In genomic region chr3:71210257-71211002, GRCh38 we compare ENCODE assay signal across 9 cellular contexts.
DNase-seq lines count a peak whose midpoint lies in the region; ATAC-seq and TF ChIP-seq lines count a peak whose summit lies in the region.
"Had no signal": no experiment of that assay in that cellular context is flagged by ENCODE, and none has a peak within 500 bp of the region (broad histone marks: within the 10 kb centered on the region; RNA-seq: fewer than 3 reads in every experiment).

No MANE protein-coding gene starts in this region.

- no TSS peak for BruUV-seq in Caco-2 (replicated peaks; lab: Mats Ljungman, UMichigan)

- no peak overlapping the region for H3K14ac ChIP-seq in neuronal stem cell (ENCODE audit: low read length)

- H3K18ac ChIP-seq in neuronal stem cell (ENCODE audit: low read length), result no peak overlapping the region

- H3K4me1 ChIP-seq in Caco-2 (peaks cover 50% of the 10 kb centered on the region), cardiac muscle cell (ENCODE audit: low read depth) (peaks cover 44% of the 10 kb centered on the region), neuronal stem cell (ENCODE audit: control insufficient read depth in 2 of 2, insufficient read depth in 1 of 2, low read depth in 1 of 2, low read length in 2 of 2) (peaks cover 9 to 20% of the 10 kb centered on the region in 2 donors)

- peaks cover 14% of the 10 kb centered on the region for H3K36me3 Mint-ChIP-seq in Caco-2 (ENCODE audit: insufficient read depth, unreplicated experiment)

- DNase-seq in Caco-2 (peak in 1 of 2 experiments; percentile 56), SKM-1 treated with dmso at 0.1 percent for 144 hours (lab: John Stamatoyannopoulos, UW; ENCODE audit: unreplicated experiment) (peak; percentile 92), cardiac muscle cell (ENCODE audit: low read depth in 1 of 2, low spot score in 1 of 2) (peak; percentile 79 to 87), renal cortical epithelial cell (ENCODE audit: low read depth) (peak; percentile 73), NCI-H510A (lab: John Stamatoyannopoulos, UW) (no peak), ureter (ENCODE audit: low spot score) (no peak), neuronal stem cell (ENCODE audit: low spot score) (no peak)
- DNase-seq: hippocampal formation had no signal

- H3K36me3 ChIP-seq in Caco-2 (ENCODE audit: control insufficient read depth, insufficient read depth, low read length), result no peaks in the 10 kb centered on the region; the same call in 1 of the 2 replicates
- H3K36me3 ChIP-seq in cardiac muscle cell, result no peaks in the 10 kb centered on the region
- H3K36me3 ChIP-seq in neuronal stem cell (replicated peaks in 1 of 2; ENCODE audit: control insufficient read depth in 2 of 2, insufficient read depth in 2 of 2, low read length in 2 of 2), result no peaks in the 10 kb centered on the region

- H2AK5ac ChIP-seq in neuronal stem cell (ENCODE audit: low read depth, low read length), result no peak overlapping the region

- H3K4ac ChIP-seq in neuronal stem cell (ENCODE audit: low read length), result no peak overlapping the region

- no peak overlapping the region for H3K23ac ChIP-seq in neuronal stem cell (ENCODE audit: low read depth, low read length, poor library complexity)

- TF ChIP-seq CTCF in Caco-2 (IDR thresholded peaks at IDR 0.05; ENCODE audit: insufficient read depth in 1 of 2, low read depth in 1 of 2, low read length in 1 of 2, severe bottlenecking in 1 of 2, unreplicated experiment in 1 of 2), result peak in 1 of 2 experiments; percentile 15
- peak; percentile 27 for TF ChIP-seq CTCF in cardiac muscle cell (IDR thresholded peaks at IDR 0.05; ENCODE audit: low read depth, low read length)

- ATAC-seq in GM18870 (IDR thresholded peaks at IDR 0.05; ENCODE audit: unreplicated experiment), result no peak

- H3K4me3 ChIP-seq in Caco-2 (ENCODE audit: low read depth, low read length) (no peak overlapping the region), cardiac muscle cell (no peak overlapping the region), neuronal stem cell (ENCODE audit: low read length in 2 of 2) (no peak overlapping the region)

- H3K9me3 Mint-ChIP-seq in Caco-2 (ENCODE audit: unreplicated experiment), result no peaks in the 10 kb centered on the region

- H3K27ac ChIP-seq in cardiac muscle cell, result peak overlapping the region; percentile 84
- no peak overlapping the region for H3K27ac ChIP-seq in neuronal stem cell (replicated peaks; ENCODE audit: low read length)

- POLR2A ChIA-PET in Caco-2 (lab: Charles Lee), result no interaction called here

- H3K27me3 ChIP-seq in Caco-2 (replicated peaks; ENCODE audit: control insufficient read depth, insufficient read depth, low read length) (no peaks in the 10 kb centered on the region), cardiac muscle cell (no peaks in the 10 kb centered on the region), neuronal stem cell (ENCODE audit: control insufficient read depth in 3 of 3, insufficient read depth in 3 of 3, low read depth in 1 of 3, low read length in 3 of 3) (no peaks in the 10 kb centered on the region)

- H2BK120ac ChIP-seq in neuronal stem cell (ENCODE audit: low read depth, low read length), result no peak overlapping the region

- H2AFZ ChIP-seq in neuronal stem cell (ENCODE audit: low read length), result no peak overlapping the region

- H2BK5ac ChIP-seq in neuronal stem cell (ENCODE audit: low read length), result no peak overlapping the region

- H3K27me3 Mint-ChIP-seq in Caco-2 (ENCODE audit: insufficient read depth, unreplicated experiment), result no peaks in the 10 kb centered on the region

- H3K79me1 ChIP-seq in neuronal stem cell (ENCODE audit: low read depth, low read length), result no peaks in the 10 kb centered on the region

- no CpG with 5 or more reads among the region's 4 CpGs for WGBS in neuronal stem cell (ENCODE audit: extremely low coverage in 2 of 2, insufficient read length in 2 of 2, insufficient replicate concordance in 1 of 2), 2 donors

- intact Hi-C loops in Caco-2 (cut with micrococcal nuclease; ENCODE audit: unreplicated experiment), result no loop called here

- no peak overlapping the region for H4K91ac ChIP-seq in neuronal stem cell (ENCODE audit: low read depth, low read length, poor library complexity)

- H3K4me1 Mint-ChIP-seq in Caco-2 (ENCODE audit: low read depth, unreplicated experiment), result peaks cover 39% of the 10 kb centered on the region

- H3K9me3 ChIP-seq in Caco-2 (no peaks in the 10 kb centered on the region), cardiac muscle cell (ENCODE audit: low read depth) (no peaks in the 10 kb centered on the region), neuronal stem cell (replicated peaks in 1 of 2; ENCODE audit: control insufficient read depth in 2 of 2, insufficient read depth in 1 of 2, low read depth in 1 of 2, low read length in 2 of 2) (no peaks in the 10 kb centered on the region)

- H2BK12ac ChIP-seq in neuronal stem cell (ENCODE audit: low read length), result no peak overlapping the region

- H3K4me2 ChIP-seq in neuronal stem cell (ENCODE audit: insufficient read depth, low read length, poor library complexity, severe bottlenecking), result no peak overlapping the region

- H3K4me3 Mint-ChIP-seq in Caco-2 (ENCODE audit: unreplicated experiment), result peak overlapping the region; percentile 12

- H4K8ac ChIP-seq in neuronal stem cell (ENCODE audit: low read depth, low read length), result no peak overlapping the region

- H3K27ac Mint-ChIP-seq in Caco-2 (ENCODE audit: unreplicated experiment), result peak overlapping the region; percentile 66

- no peak overlapping the region for H2BK15ac ChIP-seq in neuronal stem cell (ENCODE audit: low read length)

- H3K9ac ChIP-seq in neuronal stem cell (ENCODE audit: low read depth, low read length, poor library complexity), result no peak overlapping the region

- CTCF ChIA-PET in Caco-2 (lab: Charles Lee), result no interaction called here

Comparison
In these comparisons a context has a peak if more than half of its experiments do, and no peak if none do; other contexts are left out.
1. DNase-seq: peak in SKM-1 treated with dmso at 0.1 percent for 144 hours (single experiment), cardiac muscle cell (2 of 2) and renal cortical epithelial cell (single experiment); none in NCI-H510A (single experiment), ureter (single experiment) and neuronal stem cell (single experiment).